ENCODE assay signal across 11 cellular contexts in genomic region chr18:28013064-28013463, GRCh38.
DNase-seq lines count a peak whose midpoint lies in the region; ATAC-seq and TF ChIP-seq lines count a peak whose summit lies in the region.
"Had no signal": no experiment of that assay in that cellular context is flagged by ENCODE, and none has a peak within 500 bp of the region (broad histone marks: within the 10 kb centered on the region; RNA-seq: fewer than 3 reads in every experiment).

No MANE protein-coding gene starts in this region.

- intact Hi-C loops in left ventricle myocardium inferior (cut with micrococcal nuclease) (no loop called here), left ventricle myocardium superior (cut with micrococcal nuclease) (no loop called here)

- H3K9me3 ChIP-seq in left ventricle myocardium inferior (replicated peaks) = no peaks in the 10 kb centered on the region
- H3K9me3 ChIP-seq in RWPE2 (ENCODE audit: severe bottlenecking) = no peaks in the 10 kb centered on the region

- ATAC-seq in left ventricle myocardium superior (no peak), RWPE2 (ENCODE audit: low read depth) (no peak)
- ATAC-seq: CD8-positive, alpha-beta T cell had no signal

- peaks cover 22% of the 10 kb centered on the region for H3K4me1 ChIP-seq in left ventricle myocardium inferior
- H3K4me1 ChIP-seq in RWPE2 (ENCODE audit: insufficient read depth, poor library complexity, severe bottlenecking) = no peaks in the 10 kb centered on the region

- DNase-seq in left ventricle myocardium inferior (no peak), left ventricle myocardium superior (no peak), RWPE2 (ENCODE audit: low spot score) (no peak), foreskin fibroblast (peak in 1 of 2 donors; percentile 29), islet precursor cell (no peak), NCI-H1105 treated with DMSO at 0.1 percent for 48 hours (lab: John Stamatoyannopoulos, UW) (no peak), NK-92 (lab: John Stamatoyannopoulos, UW; ENCODE audit: unreplicated experiment) (no peak)
- no peak for DNase-seq in stimulated activated CD4-positive, alpha-beta T cell treated with anti-CD3 and anti-CD28 coated beads, Interleukin-4, amount 100 ng/mL, for 1 hour
- DNase-seq: CD8-positive, alpha-beta T cell; effector memory CD4-positive, alpha-beta T cell; NK-92 treated with Interleukin-12 subunit alpha and Interleukin-12 subunit beta, amount 100 ng/mL, for 24 hours had no signal

- H3K27ac ChIP-seq in left ventricle myocardium inferior (replicated peaks) (no peak overlapping the region), RWPE2 (ENCODE audit: poor library complexity, severe bottlenecking) (no peak overlapping the region)

- peak; percentile 54 for TF ChIP-seq CTCF in left ventricle myocardium inferior (IDR thresholded peaks at IDR 0.05; ENCODE audit: borderline replicate concordance)
- peak; percentile 62 for TF ChIP-seq CTCF in RWPE2 (IDR thresholded peaks at IDR 0.05; ENCODE audit: poor library complexity, severe bottlenecking)
- peak; percentile 51 for TF ChIP-seq CTCF in foreskin fibroblast (IDR thresholded peaks at IDR 0.05; ENCODE audit: low read depth, low read length)

- H3K36me3 ChIP-seq in left ventricle myocardium inferior (peaks cover 9% of the 10 kb centered on the region), RWPE2 (ENCODE audit: low read depth) (peaks cover 4% of the 10 kb centered on the region; the same call in 1 of the 2 replicates)

- H3K27me3 ChIP-seq in left ventricle myocardium inferior (ENCODE audit: low read depth) (no peaks in the 10 kb centered on the region), RWPE2 (ENCODE audit: insufficient read depth, poor library complexity, severe bottlenecking) (no peaks in the 10 kb centered on the region)

- H3K4me3 ChIP-seq in left ventricle myocardium inferior = no peak overlapping the region
- H3K4me3 ChIP-seq in RWPE2 (ENCODE audit: severe bottlenecking) = no peak overlapping the region
- no peak overlapping the region for H3K4me3 ChIP-seq in foreskin fibroblast (ENCODE audit: low read depth in 1 of 2, low read length in 2 of 2)
